7 cellular contexts compared by ENCODE assay signal in the genomic region with DNA sequence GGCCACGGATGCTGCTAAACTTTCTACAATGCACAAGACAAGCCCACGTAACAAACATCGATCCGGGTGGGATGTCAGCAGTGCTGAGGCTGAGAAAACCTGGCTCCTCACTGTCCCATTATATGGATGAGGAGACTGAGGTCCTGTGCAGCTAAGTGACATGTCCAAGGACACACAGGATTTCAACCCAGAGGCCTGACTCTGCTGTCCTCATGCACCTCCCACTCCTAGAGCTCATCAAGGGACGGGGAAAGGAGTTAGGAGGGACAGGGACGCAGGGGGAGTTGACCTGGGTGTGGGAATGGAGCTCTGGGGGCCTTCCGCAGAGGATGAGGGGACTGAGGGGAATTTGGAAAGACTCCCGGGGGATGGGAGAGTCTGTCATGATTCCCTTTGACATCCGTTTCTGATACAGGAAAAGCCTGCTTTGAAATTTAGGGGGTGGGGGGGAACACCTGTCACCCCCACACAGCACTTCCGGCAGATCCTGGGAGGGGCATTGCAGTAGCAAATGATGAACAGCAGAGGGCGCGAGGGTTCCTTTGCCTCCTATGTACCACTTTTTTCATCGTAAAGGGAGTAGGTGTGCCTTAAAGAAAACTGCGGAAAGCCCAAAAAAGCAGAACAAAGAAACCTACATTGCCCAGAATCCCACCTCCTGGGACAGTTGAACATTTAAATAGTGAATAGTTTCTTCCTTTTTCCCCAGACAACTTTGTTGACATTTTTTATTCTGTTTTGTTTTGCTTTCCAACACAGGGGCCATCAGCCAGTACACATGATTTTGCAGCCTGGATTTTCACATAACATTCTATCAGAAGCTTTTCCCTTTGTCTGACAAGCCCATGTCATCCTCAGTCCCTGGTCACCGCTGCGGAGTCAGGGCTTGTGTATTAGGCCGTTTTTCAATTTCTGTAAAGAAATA. TPM values are rescaled to one million over a fixed set of nuclear protein-coding genes. Genes with fewer than 3 reads are reported as not detected.
DNase-seq lines count a peak whose midpoint lies in the region; ATAC-seq, FAIRE-seq and TF ChIP-seq lines count a peak whose summit lies in the region.

No MANE protein-coding gene starts in this region.

- no peaks in the 10 kb centered on the region for H3K4me1 ChIP-seq in body of pancreas

- H3K27ac ChIP-seq in body of pancreas, result no peak overlapping the region

- no peaks in the 10 kb centered on the region for H3K9me3 ChIP-seq in body of pancreas

- TF ChIP-seq CTCF in body of pancreas (IDR thresholded peaks at IDR 0.05), result peak; percentile 64 to 90 (median 78)

- ATAC-seq in body of pancreas, result peak; percentile 50
- ATAC-seq in GM21367 (IDR thresholded peaks at IDR 0.05; ENCODE audit: unreplicated experiment), result no peak

- no peaks in the 10 kb centered on the region for H3K36me3 ChIP-seq in body of pancreas (replicated peaks in 1 of 2; ENCODE audit: insufficient read depth in 1 of 2, low read depth in 2 of 2)

- TF ChIP-seq POLR2A in GM12891 (IDR thresholded peaks at IDR 0.05; ENCODE audit: low read depth, low read length) (no peak), body of pancreas (IDR thresholded peaks at IDR 0.05) (no peak)

- intact Hi-C loops in body of pancreas (cut with DNase I), result no loop called here

- no peak for FAIRE-seq in GM12891 (lab: Jason Lieb, UNC)

- DNase-seq in GM12891 (ENCODE audit: insufficient read length, low spot score), result peak; percentile 55
- peak; percentile 65 for DNase-seq in NCI-H146 treated with DMSO at 0.1 percent for 48 hours (lab: John Stamatoyannopoulos, UW; ENCODE audit: unreplicated experiment)
- DNase-seq in T-helper 9 cell, result peak; percentile 21
- DNase-seq in body of pancreas, result peak; percentile 45 to 61 (median 48)
- DNase-seq in iris pigment epithelial cell (ENCODE audit: low read depth), result peak; percentile 31
- DNase-seq in stimulated activated CD4-positive, alpha-beta T cell treated with anti-CD3 and anti-CD28 coated beads, Interleukin-2, amount 100 ng/mL, for 24 hours, result peak; percentile 63 to 67

- H3K4me3 ChIP-seq in body of pancreas, result no peak overlapping the region

- H3K27me3 ChIP-seq in body of pancreas, result no peaks in the 10 kb centered on the region

- WGBS in body of pancreas, 2 donors, result 29 to 39% methylated on average over 17 of the region's 17 CpGs

TF ChIP-seq in GM12891, 5 proteins besides CTCF, POLR2A, EP300 and RAD21:
- TF ChIP-seq PAX5 (IDR thresholded peaks at IDR 0.05; ENCODE audit: insufficient read depth, low read length, severe bottlenecking) (no peak), TAF1 (IDR thresholded peaks at IDR 0.05; ENCODE audit: low read depth, low read length) (no peak), POU2F2 (IDR thresholded peaks at IDR 0.05; ENCODE audit: low read depth, low read length) (no peak), POLR2AphosphoS5 (IDR thresholded peaks at IDR 0.05; ENCODE audit: low read depth, low read length) (no peak), SPI1 (IDR thresholded peaks at IDR 0.05; ENCODE audit: low read depth, low read length) (no peak)

RNA-seq across cellular contexts. Expression of gene SLC2A10, which starts 48.6 kb away (rescaled TPM):
- not detected for polyA plus RNA-seq in GM12891 (2012; ENCODE audit: low read depth, missing spikeins)
- total RNA-seq in body of pancreas, result 10 to 100 TPM; 12.2 to 95.3 TPM
